24 cellular contexts compared by ENCODE assay signal in the genomic region with DNA sequence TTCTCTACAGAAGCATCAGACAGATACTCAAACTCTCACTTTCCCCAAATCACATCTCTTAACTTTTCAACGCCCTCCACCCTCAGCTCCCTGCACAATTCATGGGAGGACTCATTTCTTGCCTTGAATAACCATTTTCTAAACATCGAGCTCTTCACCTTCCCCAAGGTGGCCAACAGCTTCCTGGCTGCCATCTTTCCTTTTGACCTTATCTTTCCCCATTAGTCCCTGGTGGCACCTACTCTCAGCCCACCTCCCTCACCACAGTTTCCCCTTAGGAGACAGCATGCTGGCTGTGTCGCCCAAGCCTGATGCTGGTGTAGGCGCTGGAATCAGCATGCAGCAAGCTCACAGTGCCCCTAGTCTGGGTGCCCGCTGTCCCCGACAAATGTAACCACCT. TPM values are rescaled to one million over a fixed set of nuclear protein-coding genes. Genes with fewer than 3 reads are reported as not detected.
"Had no signal": no experiment of that assay in that cellular context is flagged by ENCODE, and none has a peak within 500 bp of the region (broad histone marks: within the 10 kb centered on the region; RNA-seq: fewer than 3 reads in every experiment).

No MANE protein-coding gene starts in this region.

- H3K36me3 ChIP-seq: MG63, SJSA1 had no signal

- DNase-seq: IMR-90, Karpas-422, KG1, MG63, NCI-H1092, NCI-H1105 treated with DMSO at 0.1 percent for 48 hours, NCI-H1417 treated with DMSO at 0.1 percent for 48 hours, NCI-H146, NCI-H1694 treated with DMSO at 0.1 percent for 48 hours, NCI-H1930, NCI-H2081, NCI-H2107, NCI-H2227 treated with DMSO at 0.1 percent for 48 hours, NCI-H446, NCI-H510A, NCI-H524 treated with DMSO at 0.1 percent for 48 hours, NCI-H69, NCI-H774, Right ventricle myocardium superior, RPMI8226, SIG-M5 had no signal

- H3K27ac ChIP-seq: SJSA1, SK-N-MC had no signal

- H3K4me1 ChIP-seq: SJSA1 had no signal

- H3K27me3 ChIP-seq: SJSA1 had no signal

- ATAC-seq: HepG2 had no signal

- H3K4me3 ChIP-seq: MG63, SJSA1, SK-N-MC had no signal

- H3K9me3 ChIP-seq: MG63, SJSA1 had no signal

RNA-seq across cellular contexts. Expression of gene OAS1, which starts 8.4 kb away (rescaled TPM):
- total RNA-seq: IMR-90, SJSA1 had no signal
- polyA plus RNA-seq: IMR-90 had no signal
